In the genomic region with DNA sequence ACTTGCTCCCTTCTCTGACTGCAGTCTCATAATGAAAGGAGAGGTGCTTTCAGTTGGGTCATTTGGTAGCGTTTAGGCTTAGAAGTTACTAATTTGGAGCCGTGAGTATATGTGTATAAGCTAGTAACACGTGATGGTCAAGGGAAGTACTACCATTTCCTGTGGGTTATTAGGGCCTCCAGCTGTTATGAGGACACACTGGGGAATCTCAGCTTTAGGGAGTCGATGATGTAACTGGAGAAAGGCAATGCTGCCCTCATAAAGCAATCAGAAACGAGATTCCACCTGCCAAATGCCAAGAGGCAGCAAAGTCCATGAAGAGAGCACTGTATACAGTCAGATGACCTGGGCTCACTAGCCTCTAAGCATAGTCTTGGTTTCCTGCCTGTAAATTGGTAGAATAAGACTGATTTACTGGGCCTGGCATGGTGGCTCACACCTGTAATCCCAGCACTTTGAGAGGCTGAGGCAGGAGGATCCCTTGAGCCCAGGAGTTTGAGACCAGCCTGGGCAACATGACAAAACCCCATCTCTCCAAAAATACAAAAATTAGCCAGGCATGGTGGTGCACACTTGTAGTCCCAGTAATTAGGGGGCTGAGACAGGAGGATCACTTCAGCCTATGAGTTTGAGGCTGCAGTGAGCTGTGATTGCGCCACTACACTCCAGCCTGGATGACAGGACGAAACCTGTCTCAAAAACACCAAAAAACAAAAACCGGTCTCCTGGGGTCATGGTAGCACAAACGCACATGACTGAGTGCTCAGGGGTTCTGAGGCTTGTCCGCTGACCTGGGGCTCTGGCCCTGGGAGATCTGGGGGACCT, we compare ENCODE assay signal across 1 cellular context.
A peak's percentile ranks its signal among the peaks of the same experiment; 100 is the strongest.
TF ChIP-seq lines count a peak whose summit lies in the region.

No MANE protein-coding gene starts in this region.

TF ChIP-seq in liver, 16 proteins besides CTCF, POLR2A, EP300 and RAD21 (continued from another document):
- TF ChIP-seq JUND (IDR thresholded peaks at IDR 0.05), result no peak
- TF ChIP-seq HNF4G (IDR thresholded peaks at IDR 0.05), result no peak
- TF ChIP-seq SP1 (IDR thresholded peaks at IDR 0.05), result no peak
- TF ChIP-seq RXRA (IDR thresholded peaks at IDR 0.05), result peak in 1 of 2 donors; percentile 13
- no peak for TF ChIP-seq GABPA (IDR thresholded peaks at IDR 0.05 in 1 of 2, conservative IDR thresholded peaks at IDR 0.05 in 1 of 2)
- TF ChIP-seq FOXA1 (IDR thresholded peaks at IDR 0.05), result no peak
